Comparison of ENCODE assay signal across 17 cellular contexts in the genomic region with DNA sequence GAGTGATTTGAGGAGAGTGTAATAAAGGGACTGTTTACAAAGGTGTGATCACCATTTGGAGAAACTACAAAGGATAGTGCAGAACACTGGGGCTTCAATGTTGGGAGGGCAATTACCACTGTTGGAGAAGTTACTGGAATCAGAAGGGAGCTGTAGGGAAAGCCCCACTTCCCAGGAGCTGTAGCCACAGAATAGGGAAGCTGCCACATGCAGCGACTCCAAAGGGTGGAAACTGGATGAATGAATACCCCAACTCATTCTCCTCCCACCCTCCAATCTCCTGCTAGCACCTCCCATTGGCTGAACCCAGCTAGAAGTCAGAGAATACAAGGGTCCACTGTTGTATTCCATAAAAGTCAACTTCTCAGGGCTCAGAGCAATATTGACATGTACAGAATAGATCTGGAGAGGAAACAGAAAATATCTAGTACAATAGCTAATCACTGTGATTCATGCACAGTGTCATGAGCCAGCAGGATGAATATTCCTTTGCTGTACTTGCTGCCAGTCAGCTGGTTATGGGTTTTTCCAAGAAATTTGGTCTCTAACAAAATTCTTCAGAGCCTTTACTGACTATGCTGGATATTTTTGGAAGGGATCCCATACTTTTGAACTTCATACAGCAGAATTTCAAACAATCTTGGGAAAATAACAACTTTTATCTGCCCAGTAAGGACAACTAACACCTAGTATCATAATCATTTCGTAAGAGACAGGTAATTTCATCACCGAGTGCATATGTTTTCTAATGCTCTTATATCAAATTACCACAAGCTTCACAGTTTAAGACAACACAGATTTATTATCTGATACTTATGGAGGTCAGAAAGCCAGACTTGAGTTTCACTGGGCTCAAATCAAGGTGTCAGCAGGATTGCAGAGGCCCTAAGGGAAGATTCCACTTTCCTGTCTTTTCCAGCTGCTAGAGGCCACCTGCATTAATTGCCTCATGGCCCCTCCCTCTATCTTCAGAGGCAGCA. TPM values are rescaled to one million over a fixed set of nuclear protein-coding genes. Genes with fewer than 3 reads are reported as not detected.
DNase-seq lines count a peak whose midpoint lies in the region; ATAC-seq, FAIRE-seq and TF ChIP-seq lines count a peak whose summit lies in the region.
"Had no signal": no experiment of that assay in that cellular context is flagged by ENCODE, and none has a peak within 500 bp of the region (broad histone marks: within the 10 kb centered on the region; RNA-seq: fewer than 3 reads in every experiment).

No MANE protein-coding gene starts in this region.

- BruUV-seq in GM12878 (replicated peaks; lab: Mats Ljungman, UMichigan), result TSS peak; percentile 24

- peaks cover 6% of the 10 kb centered on the region; the same call in 1 of the 2 replicates for H3K4me1 ChIP-seq in GM12878 (ENCODE audit: control insufficient read depth, insufficient read depth, low read length)
- H3K4me1 ChIP-seq: A549 had no signal

- TF ChIP-seq EP300 in GM12878 (IDR thresholded peaks at IDR 0.05; ENCODE audit: borderline replicate concordance in 1 of 2, control insufficient read depth in 1 of 2, low read depth in 2 of 2, low read length in 2 of 2), result no peak

- no peaks in the 10 kb centered on the region for H3K9me3 ChIP-seq in GM12878 (replicated peaks; ENCODE audit: control insufficient read depth, insufficient read depth, low read length)
- H3K9me3 ChIP-seq: A549 had no signal

- H4K20me1 ChIP-seq in GM12878 (ENCODE audit: control insufficient read depth, insufficient read depth), result no peaks in the 10 kb centered on the region

- no peak for TF ChIP-seq RAD21 in GM12878 (IDR thresholded peaks at IDR 0.05; ENCODE audit: insufficient read depth, low read depth, low read length)

- POLR2A ChIA-PET in GM12878 (lab: Charles Lee), result interaction anchor here (0.8 to 1.8 kb wide), 5 partner anchors 8 to 32 kb away, joined by 3 to 5 read pairs (median 5); no protein-coding TSS in a partner anchor

- no peak for TF ChIP-seq POLR2A in GM12878 (IDR thresholded peaks at IDR 0.05; ENCODE audit: low read depth, low read length)

- no peak overlapping the region for H3K9ac ChIP-seq in GM12878 (ENCODE audit: control insufficient read depth, insufficient read depth, low read length)

- SMC1A ChIA-PET in GM12878 (lab: Charles Lee; ENCODE audit: uncharacterized antibody, unreplicated experiment), result interaction anchor here (0.6 to 25.5 kb wide), 11 partner anchors 9 to 788 kb away, joined by 3 to 389 read pairs (median 5); no protein-coding TSS in a partner anchor

- TF ChIP-seq CTCF in GM12878 (IDR thresholded peaks at IDR 0.05 in 2 of 3, conservative IDR thresholded peaks at IDR 0.05 in 1 of 3; ENCODE audit: control insufficient read depth in 2 of 3, extremely low read depth in 1 of 3, insufficient read depth in 1 of 3, low read depth in 3 of 3, low read length in 3 of 3), result no peak

- H3K4me2 ChIP-seq in GM12878 (ENCODE audit: control insufficient read depth, insufficient read depth), result no peak overlapping the region
- H3K4me2 ChIP-seq: A549 had no signal

- DNase-seq in left cardiac atrium (no peak), left ventricle myocardium superior (no peak), GM12878 (ENCODE audit: low read depth, low spot score) (no peak), hepatic stellate cell (ENCODE audit: low spot score) (peak; percentile 26), activated T-cell treated with anti-CD3 and anti-CD28 coated beads for 4 hours (no peak), GM19238 (ENCODE audit: insufficient read length, low spot score) (no peak)
- no peak for DNase-seq in activated effector memory CD4-positive, alpha-beta T cell treated with Interleukin-2 at 50 U/mL for 16 hours
- DNase-seq: activated CD4-positive, alpha-beta T cell treated with anti-CD3 and anti-CD28 coated beads for 4 hours; activated gamma-delta T cell; foreskin melanocyte; KG1; kidney glomerular epithelial cell; NCI-H2029 had no signal

- in situ Hi-C loops in GM12878 (cut with MboI), result no loop called here

- no peaks in the 10 kb centered on the region for H3K27me3 ChIP-seq in GM12878 (replicated peaks in 1 of 2; ENCODE audit: control insufficient read depth in 2 of 2, insufficient read depth in 2 of 2, low read length in 1 of 2)

- H3K4me3 ChIP-seq in GM12878, result no peak overlapping the region
- H3K4me3 ChIP-seq: A549 had no signal

- no peak overlapping the region for H3K27ac ChIP-seq in GM12878 (ENCODE audit: control insufficient read depth, insufficient read depth)
- H3K27ac ChIP-seq: A549 had no signal

- intact Hi-C loops in left cardiac atrium (cut with DNase I), result no loop called here
- intact Hi-C loops in left ventricle myocardium superior (cut with micrococcal nuclease), result no loop called here
- intact Hi-C loops in GM12878 (cut with micrococcal nuclease; ENCODE audit: unreplicated experiment), result no loop called here

- H3K79me2 ChIP-seq in GM12878 (ENCODE audit: control insufficient read depth, insufficient read depth, low read length), result no peaks in the 10 kb centered on the region

- no peak for FAIRE-seq in GM12878 (lab: Jason Lieb, UNC)
- FAIRE-seq: A549, urothelium cell line had no signal

- RAD21 ChIA-PET in GM12878 (lab: Charles Lee; ENCODE audit: unreplicated experiment), result interaction anchor here (0.7 to 0.9 kb wide), 2 partner anchors 70 to 237 kb away, joined by 3 read pairs; no protein-coding TSS in a partner anchor

- CTCF ChIA-PET in GM12878 (lab: Yijun Ruan, JAX), result interaction anchor here (0.6 to 1.6 kb wide), 6 partner anchors 8 to 83 kb away, joined by 3 to 6 read pairs (median 4); no protein-coding TSS in a partner anchor

- H2AFZ ChIP-seq in GM12878 (ENCODE audit: control insufficient read depth, low read depth, low read length), result no peak overlapping the region

- ATAC-seq in left cardiac atrium (peak; percentile 38 to 74), left ventricle myocardium superior (no peak), GM12878 (no peak), HG03432 (IDR thresholded peaks at IDR 0.05; ENCODE audit: unreplicated experiment) (no peak)
- ATAC-seq: A549 had no signal

- WGBS in GM12878 (ENCODE audit: insufficient coverage, insufficient replicate concordance, low lambda C conversion rate, missing lambda C conversion rate), result 96% methylated on average over 3 of the region's 3 CpGs

- no peaks in the 10 kb centered on the region; a peak in 1 of 4 replicates for H3K36me3 ChIP-seq in GM12878 (ENCODE audit: control insufficient read depth in 2 of 2, insufficient read depth in 2 of 2, low read length in 1 of 2)

TF ChIP-seq in GM12878, 131 proteins besides CTCF, POLR2A, EP300 and RAD21:
- TF ChIP-seq ZNF384 (IDR thresholded peaks at IDR 0.05; ENCODE audit: borderline replicate concordance, low read depth, low read length), result no peak
- no peak for TF ChIP-seq MTA3 (IDR thresholded peaks at IDR 0.05; ENCODE audit: borderline replicate concordance, low read length)

RNA-seq across cellular contexts. Expression of a gene that starts 39.6 kb away (rescaled TPM):
- total RNA-seq in left cardiac atrium (1 to 10 TPM; 3.3 to 3.6 TPM), left ventricle myocardium superior (2.3 TPM), GM12878 (2014; rRNA removed) (3.4 and 4.0 TPM in 2 replicates), GM12878 (2014; rRNA removed; fragmentation: Illumina TruSeq; extraction: Trizol) (3.2 and 3.9 TPM in 2 replicates), GM12878 (2021) (1.9 and 2.4 TPM in 2 replicates)
- total RNA-seq in GM12878 (2013; cell fraction: nucleolus; rRNA removed), result 37.4 and 39.7 TPM in 2 replicates
- 1.5 TPM for polyA plus RNA-seq in GM12878 (2011; ENCODE audit: low read depth)
- polyA plus RNA-seq in GM12878 (2011; rRNA removed) (37.3 and 46.0 TPM in 2 replicates), GM12878 (2014; fragmentation: Illumina TruSeq; extraction: Trizol) (2.9 and 3.3 TPM in 2 replicates), GM12878 (2014; fragmentation: Nextera tagmentation; extraction: Ambion mirVana) (1 to 10 TPM; 1.5 to 2.5 TPM), GM12878 (2014; rRNA removed) (1.8 and 2.0 TPM in 2 replicates), GM12878 (2016; fragmentation: Nextera tagmentation; extraction: Ambion mirVana) (1 to 10 TPM; 3.0 to 4.1 TPM)
- 19.5 and 25.9 TPM in 2 replicates for polyA plus RNA-seq in GM12878 (2011; cell fraction: cytosol; rRNA removed)
- 22.2 and 35.4 TPM in 2 replicates for polyA plus RNA-seq in GM12878 (2011; cell fraction: nucleus; rRNA removed)
- polyA plus RNA-seq in GM12878 (2012), result 1.3 and 3.0 TPM in 2 replicates
- 51.9 and 57.8 TPM in 2 replicates for polyA minus RNA-seq in GM12878 (2011; rRNA and poly(A)+ RNA removed)
- polyA minus RNA-seq in GM12878 (2011; cell fraction: cytosol; rRNA and poly(A)+ RNA removed), result 16.7 and 17.6 TPM in 2 replicates
- polyA minus RNA-seq in GM12878 (2011; cell fraction: nucleus; rRNA and poly(A)+ RNA removed), result 29.9 and 30.0 TPM in 2 replicates
- polyA plus RNA-seq: neural cell had no signal

Comparison
In these comparisons a context has a peak if more than half of its experiments do, and no peak if none do; other contexts are left out.
1. ATAC-seq: peak in left cardiac atrium (2 of 2); none in left ventricle myocardium superior (single experiment), GM12878 (single experiment) and HG03432 (single experiment).